In the genomic region with DNA sequence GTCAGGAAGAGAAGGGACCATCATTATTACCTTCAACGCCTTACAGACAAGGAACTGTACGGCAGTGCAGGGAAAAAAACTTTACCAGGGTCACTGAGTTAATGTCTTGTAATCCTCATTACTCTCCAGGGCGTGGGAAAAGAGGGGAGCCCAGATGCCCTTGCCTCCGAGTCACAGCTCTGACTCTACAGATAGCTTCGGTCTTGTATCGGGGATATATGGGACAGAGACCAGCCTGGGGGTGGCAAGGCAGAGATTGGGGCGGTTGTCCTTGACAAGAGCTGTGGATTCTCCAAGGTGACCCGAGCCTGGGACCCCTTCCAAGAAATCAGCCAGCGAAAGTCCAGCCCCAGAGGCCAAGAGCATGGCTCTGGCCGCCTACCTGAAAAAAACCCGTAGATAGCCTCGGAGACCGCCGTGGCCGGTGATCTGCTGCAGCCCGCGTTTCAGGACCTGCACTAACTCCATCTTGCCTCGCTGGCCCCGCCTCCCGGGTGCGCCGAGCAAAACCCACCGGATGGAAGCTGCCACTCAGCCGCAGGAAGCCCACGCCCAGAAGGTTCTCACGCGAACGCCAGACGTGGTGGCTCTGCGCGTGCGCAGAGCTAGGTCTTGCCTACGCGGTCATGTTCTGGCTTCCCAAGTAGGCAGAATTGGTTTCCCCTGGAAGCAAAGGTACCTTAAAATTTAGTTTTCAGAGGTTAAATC, we compare ENCODE assay signal across 1 cellular context.
A peak's percentile ranks its signal among the peaks of the same experiment; 100 is the strongest.
TF ChIP-seq lines count a peak whose summit lies in the region.

A gene (minus strand): TSS at position 485 of the 708 bp plus-strand sequence. CDS start 17 bp downstream, at position 468.

TF ChIP-seq in HepG2, 621 proteins besides CTCF, POLR2A, EP300 and RAD21 (continued from another document):
- TF ChIP-seq, protein P1, sequence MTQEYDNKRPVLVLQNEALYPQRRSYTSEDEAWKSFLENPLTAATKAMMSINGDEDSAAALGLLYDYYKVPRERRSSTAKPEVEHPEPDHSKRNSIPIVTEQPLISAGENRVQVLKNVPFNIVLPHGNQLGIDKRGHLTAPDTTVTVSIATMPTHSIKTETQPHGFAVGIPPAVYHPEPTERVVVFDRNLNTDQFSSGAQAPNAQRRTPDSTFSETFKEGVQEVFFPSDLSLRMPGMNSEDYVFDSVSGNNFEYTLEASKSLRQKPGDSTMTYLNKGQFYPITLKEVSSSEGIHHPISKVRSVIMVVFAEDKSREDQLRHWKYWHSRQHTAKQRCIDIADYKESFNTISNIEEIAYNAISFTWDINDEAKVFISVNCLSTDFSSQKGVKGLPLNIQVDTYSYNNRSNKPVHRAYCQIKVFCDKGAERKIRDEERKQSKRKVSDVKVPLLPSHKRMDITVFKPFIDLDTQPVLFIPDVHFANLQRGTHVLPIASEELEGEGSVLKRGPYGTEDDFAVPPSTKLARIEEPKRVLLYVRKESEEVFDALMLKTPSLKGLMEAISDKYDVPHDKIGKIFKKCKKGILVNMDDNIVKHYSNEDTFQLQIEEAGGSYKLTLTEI (CRISPR knock-in tag; conservative IDR thresholded peaks at IDR 0.05), result no peak
- peak; percentile 16; the same call in 1 of the 2 replicates for TF ChIP-seq RCOR2 (CRISPR knock-in tag; IDR thresholded peaks at IDR 0.05)
- TF ChIP-seq, protein P2, sequence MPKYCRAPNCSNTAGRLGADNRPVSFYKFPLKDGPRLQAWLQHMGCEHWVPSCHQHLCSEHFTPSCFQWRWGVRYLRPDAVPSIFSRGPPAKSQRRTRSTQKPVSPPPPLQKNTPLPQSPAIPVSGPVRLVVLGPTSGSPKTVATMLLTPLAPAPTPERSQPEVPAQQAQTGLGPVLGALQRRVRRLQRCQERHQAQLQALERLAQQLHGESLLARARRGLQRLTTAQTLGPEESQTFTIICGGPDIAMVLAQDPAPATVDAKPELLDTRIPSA (CRISPR knock-in tag; IDR thresholded peaks at IDR 0.05; ENCODE audit: borderline replicate concordance), result no peak
- peak; percentile 86; the same call in 1 of the 2 replicates for TF ChIP-seq ZNF350 (CRISPR knock-in tag; IDR thresholded peaks at IDR 0.05; ENCODE audit: borderline replicate concordance, low read depth)
- TF ChIP-seq, protein P3, sequence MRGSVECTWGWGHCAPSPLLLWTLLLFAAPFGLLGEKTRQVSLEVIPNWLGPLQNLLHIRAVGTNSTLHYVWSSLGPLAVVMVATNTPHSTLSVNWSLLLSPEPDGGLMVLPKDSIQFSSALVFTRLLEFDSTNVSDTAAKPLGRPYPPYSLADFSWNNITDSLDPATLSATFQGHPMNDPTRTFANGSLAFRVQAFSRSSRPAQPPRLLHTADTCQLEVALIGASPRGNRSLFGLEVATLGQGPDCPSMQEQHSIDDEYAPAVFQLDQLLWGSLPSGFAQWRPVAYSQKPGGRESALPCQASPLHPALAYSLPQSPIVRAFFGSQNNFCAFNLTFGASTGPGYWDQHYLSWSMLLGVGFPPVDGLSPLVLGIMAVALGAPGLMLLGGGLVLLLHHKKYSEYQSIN (CRISPR knock-in tag; IDR thresholded peaks at IDR 0.05; ENCODE audit: borderline replicate concordance), result no peak
- TF ChIP-seq, protein P4, sequence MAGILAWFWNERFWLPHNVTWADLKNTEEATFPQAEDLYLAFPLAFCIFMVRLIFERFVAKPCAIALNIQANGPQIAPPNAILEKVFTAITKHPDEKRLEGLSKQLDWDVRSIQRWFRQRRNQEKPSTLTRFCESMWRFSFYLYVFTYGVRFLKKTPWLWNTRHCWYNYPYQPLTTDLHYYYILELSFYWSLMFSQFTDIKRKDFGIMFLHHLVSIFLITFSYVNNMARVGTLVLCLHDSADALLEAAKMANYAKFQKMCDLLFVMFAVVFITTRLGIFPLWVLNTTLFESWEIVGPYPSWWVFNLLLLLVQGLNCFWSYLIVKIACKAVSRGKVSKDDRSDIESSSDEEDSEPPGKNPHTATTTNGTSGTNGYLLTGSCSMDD (CRISPR knock-in tag; IDR thresholded peaks at IDR 0.05), result no peak
- TF ChIP-seq, protein P5, sequence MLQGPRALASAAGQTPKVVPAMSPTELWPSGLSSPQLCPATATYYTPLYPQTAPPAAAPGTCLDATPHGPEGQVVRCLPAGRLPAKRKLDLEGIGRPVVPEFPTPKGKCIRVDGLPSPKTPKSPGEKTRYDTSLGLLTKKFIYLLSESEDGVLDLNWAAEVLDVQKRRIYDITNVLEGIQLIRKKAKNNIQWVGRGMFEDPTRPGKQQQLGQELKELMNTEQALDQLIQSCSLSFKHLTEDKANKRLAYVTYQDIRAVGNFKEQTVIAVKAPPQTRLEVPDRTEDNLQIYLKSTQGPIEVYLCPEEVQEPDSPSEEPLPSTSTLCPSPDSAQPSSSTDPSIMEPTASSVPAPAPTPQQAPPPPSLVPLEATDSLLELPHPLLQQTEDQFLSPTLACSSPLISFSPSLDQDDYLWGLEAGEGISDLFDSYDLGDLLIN (CRISPR knock-in tag; IDR thresholded peaks at IDR 0.05; ENCODE audit: borderline replicate concordance), result no peak
- TF ChIP-seq TOPORS (CRISPR knock-in tag; IDR thresholded peaks at IDR 0.05), result peak; percentile 76; the same call in 1 of the 2 replicates
- TF ChIP-seq PHF20 (CRISPR knock-in tag; IDR thresholded peaks at IDR 0.05), result peak; percentile 94
- peak; percentile 99 for TF ChIP-seq POGZ (CRISPR knock-in tag; IDR thresholded peaks at IDR 0.05)
- no peak for TF ChIP-seq ZNF20 (CRISPR knock-in tag; IDR thresholded peaks at IDR 0.05)
- TF ChIP-seq, protein P6, sequence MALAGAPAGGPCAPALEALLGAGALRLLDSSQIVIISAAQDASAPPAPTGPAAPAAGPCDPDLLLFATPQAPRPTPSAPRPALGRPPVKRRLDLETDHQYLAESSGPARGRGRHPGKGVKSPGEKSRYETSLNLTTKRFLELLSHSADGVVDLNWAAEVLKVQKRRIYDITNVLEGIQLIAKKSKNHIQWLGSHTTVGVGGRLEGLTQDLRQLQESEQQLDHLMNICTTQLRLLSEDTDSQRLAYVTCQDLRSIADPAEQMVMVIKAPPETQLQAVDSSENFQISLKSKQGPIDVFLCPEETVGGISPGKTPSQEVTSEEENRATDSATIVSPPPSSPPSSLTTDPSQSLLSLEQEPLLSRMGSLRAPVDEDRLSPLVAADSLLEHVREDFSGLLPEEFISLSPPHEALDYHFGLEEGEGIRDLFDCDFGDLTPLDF (CRISPR knock-in tag; IDR thresholded peaks at IDR 0.05), result peak; percentile 52; the same call in 1 of the 2 replicates
TF ChIP-seq in HepG2: peak in this region for 299.
